In the genomic region with DNA sequence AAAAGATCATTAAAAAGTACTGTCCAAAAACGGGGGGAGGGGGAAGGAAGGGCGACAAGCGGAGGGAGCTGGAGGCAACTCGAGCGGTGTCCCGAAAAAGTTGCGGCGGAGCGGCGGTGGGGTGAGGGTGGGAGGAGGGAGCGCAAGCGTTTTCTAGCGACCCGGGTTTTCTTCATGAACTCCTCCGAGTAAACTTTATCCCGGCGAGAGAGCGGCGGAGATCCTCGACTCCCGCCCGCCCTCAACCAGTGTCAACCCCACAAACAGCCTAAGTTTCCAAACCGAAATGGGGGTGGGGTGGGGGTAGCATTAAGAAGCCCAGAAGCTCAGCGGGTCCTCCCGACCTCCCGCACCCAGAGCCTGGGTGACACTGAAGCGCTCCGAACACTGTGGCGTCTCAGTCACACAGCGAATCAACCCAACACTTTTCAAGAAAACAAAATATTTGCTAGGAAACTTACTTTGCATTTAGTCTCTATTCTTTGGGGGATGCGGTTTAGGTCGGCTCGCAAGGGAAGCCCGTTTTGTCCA, we compare ENCODE assay signal across 8 cellular contexts.
DNase-seq lines count a peak whose midpoint lies in the region; ATAC-seq and TF ChIP-seq lines count a peak whose summit lies in the region.

No MANE protein-coding gene starts in this region.

- H3K9me3 ChIP-seq in ES-I3 (ENCODE audit: control insufficient read depth, insufficient read depth, low read length) (no peaks in the 10 kb centered on the region), MG63 (no peaks in the 10 kb centered on the region), lung (ENCODE audit: control insufficient read depth in 2 of 2, insufficient read depth in 1 of 2, low read length in 1 of 2) (peaks cover 0 to 2% of the 10 kb centered on the region in 2 donors), upper lobe of right lung (no peaks in the 10 kb centered on the region)

- H3K27me3 ChIP-seq in MG63 (peaks cover 9% of the 10 kb centered on the region), lung (ENCODE audit: control insufficient read depth, insufficient read depth) (peaks cover 2% of the 10 kb centered on the region), upper lobe of right lung (peaks cover 54% of the 10 kb centered on the region)

- no peak for ATAC-seq in lung (ENCODE audit: insufficient read depth, low FRiP score)
- ATAC-seq in upper lobe of right lung, result no peak
- no peak for ATAC-seq in GM19328 (IDR thresholded peaks at IDR 0.05; ENCODE audit: unreplicated experiment)

- H3K27ac ChIP-seq in coronary artery (peak overlapping the region; percentile 91 to 96), lung (ENCODE audit: low read depth in 1 of 2, low read length in 1 of 2) (peak overlapping the region; percentile 70 to 98), upper lobe of right lung (peak overlapping the region; percentile 77)

- no peak for DNase-seq in MG63
- DNase-seq in coronary artery (ENCODE audit: low spot score), result no peak
- DNase-seq in lung (ENCODE audit: low spot score), result no peak
- DNase-seq in upper lobe of right lung, result peak; percentile 66
- DNase-seq in germinal center (ENCODE audit: low spot score), result no peak
- DNase-seq in AG08395 (ENCODE audit: low spot score), result no peak

- intact Hi-C loops in upper lobe of right lung (cut with DNase I), result no loop called here

- TF ChIP-seq CTCF in coronary artery (IDR thresholded peaks at IDR 0.05) (no peak), lung (IDR thresholded peaks at IDR 0.05; ENCODE audit: control extremely low read depth, extremely low read depth) (no peak), upper lobe of right lung (IDR thresholded peaks at IDR 0.05) (no peak)

- no peaks in the 10 kb centered on the region for H3K36me3 ChIP-seq in ES-I3 (ENCODE audit: insufficient read depth, low read length)
- H3K36me3 ChIP-seq in MG63, result no peaks in the 10 kb centered on the region
- no peaks in the 10 kb centered on the region for H3K36me3 ChIP-seq in lung (ENCODE audit: control insufficient read depth in 2 of 2, insufficient read depth in 2 of 2, low read length in 2 of 2)
- no peaks in the 10 kb centered on the region for H3K36me3 ChIP-seq in upper lobe of right lung

- 1 to 2% methylated on average over 34 of the region's 34 CpGs for WGBS in lung, 2 donors

- no peaks in the 10 kb centered on the region for H3K4me1 ChIP-seq in ES-I3 (ENCODE audit: insufficient read depth, low read length)
- H3K4me1 ChIP-seq in lung (ENCODE audit: control insufficient read depth in 2 of 2, insufficient read depth in 2 of 2, low read length in 2 of 2), result peaks cover 0 to 9% of the 10 kb centered on the region in 2 donors
- H3K4me1 ChIP-seq in upper lobe of right lung, result peaks cover 4% of the 10 kb centered on the region

- H3K4me3 ChIP-seq in MG63 (peak overlapping the region; percentile 43), coronary artery (peak overlapping the region; percentile 86), lung (peak overlapping the region; percentile 36), upper lobe of right lung (peak overlapping the region; percentile 56)

- peak overlapping the region; percentile 67; the same call in 1 of the 2 replicates for H3K9ac ChIP-seq in ES-I3 (ENCODE audit: low read depth, low read length)

Comparison
In these comparisons a context has a peak if more than half of its experiments do, and no peak if none do; other contexts are left out.
1. H3K4me3 ChIP-seq: peak in every context shown above with its lines; median percentile 86 in coronary artery; 56 in upper lobe of right lung; 43 in MG63; 36 in lung.